ENCODE assay signal across 15 cellular contexts in genomic region chr3:49840371-49840770, GRCh38. TPM values are rescaled to one million over a fixed set of nuclear protein-coding genes. Genes with fewer than 3 reads are reported as not detected.
"Had no signal": no experiment of that assay in that cellular context is flagged by ENCODE, and none has a peak within 500 bp of the region (broad histone marks: within the 10 kb centered on the region; RNA-seq: fewer than 3 reads in every experiment).

No MANE protein-coding gene starts in this region.

- H3K27me3 Mint-ChIP-seq: activated CD8-positive, alpha-beta memory T cell treated with anti-CD3 and anti-CD28 coated beads, Interleukin-2, amount 10 ng/mL, durations not matched to agents 7 days and 5 days; activated T-cell treated with anti-CD3 and anti-CD28 coated beads, Interleukin-2, amount 50 U/mL, for 24 hours had no signal

- H3K9me3 Mint-ChIP-seq: activated naive CD4-positive, alpha-beta T cell treated with anti-CD3 and anti-CD28 coated beads, Interleukin-2, amount 50 U/mL, for 72 hours; activated T-cell treated with anti-CD3 and anti-CD28 coated beads, Interleukin-2, amount 50 U/mL, for 24 hours; nephron progenitor cell had no signal

- DNase-seq: activated effector memory CD4-positive, alpha-beta T cell treated with anti-CD3 and anti-CD28 coated beads, Interleukin-2, amount 50 U/mL, for 16 hours; activated T-cell treated with anti-CD3 and anti-CD28 coated beads, Interleukin-2, amount 50 U/mL, for 24 hours; amniotic stem cell; body of pancreas; esophagus squamous epithelium; ovary; stimulated activated CD4-positive, alpha-beta T cell treated with anti-CD3 and anti-CD28 coated beads, Interleukin-4, amount 100 ng/mL, for 24 hours; stomach had no signal

- H3K4me3 Mint-ChIP-seq: activated CD8-positive, alpha-beta memory T cell treated with anti-CD3 and anti-CD28 coated beads, Interleukin-2, amount 10 ng/mL, durations not matched to agents 7 days and 5 days; activated T-cell treated with anti-CD3 and anti-CD28 coated beads, Interleukin-2, amount 50 U/mL, for 24 hours; nephron progenitor cell had no signal

- H3K4me3 ChIP-seq: body of pancreas, esophagus squamous epithelium, ovary, stomach, thoracic aorta had no signal

- ATAC-seq: activated naive CD4-positive, alpha-beta T cell treated with anti-CD3 and anti-CD28 coated beads, Interleukin-2, amount 50 U/mL, for 72 hours; body of pancreas had no signal

- H3K27ac Mint-ChIP-seq: activated CD8-positive, alpha-beta memory T cell treated with anti-CD3 and anti-CD28 coated beads, Interleukin-2, amount 10 ng/mL, durations not matched to agents 7 days and 5 days; activated T-cell treated with anti-CD3 and anti-CD28 coated beads, Interleukin-2, amount 50 U/mL, for 24 hours had no signal

RNA-seq across cellular contexts. Expression of gene CAMKV, which starts 29.3 kb away (rescaled TPM):
- total RNA-seq: activated CD8-positive, alpha-beta memory T cell treated with anti-CD3 and anti-CD28 coated beads, Interleukin-2, amount 10 ng/mL, durations not matched to agents 7 days and 5 days; body of pancreas; chondrocyte; T-helper 2 cell treated with Interferon-gamma antibody and Interleukin-4, amounts not matched to agents 100 ng/mL and 5 ng/mL, for 36 hours; thoracic aorta had no signal
- polyA plus RNA-seq: ovary had no signal

RNA-seq across cellular contexts. Expression of gene CDHR4, which starts 40.7 kb away (rescaled TPM):
- total RNA-seq: chondrocyte; esophagus squamous epithelium; lung microvascular endothelial cell; T-helper 2 cell treated with Interferon-gamma antibody and Interleukin-4, amounts not matched to agents 100 ng/mL and 5 ng/mL, for 36 hours had no signal
